In the genomic region with DNA sequence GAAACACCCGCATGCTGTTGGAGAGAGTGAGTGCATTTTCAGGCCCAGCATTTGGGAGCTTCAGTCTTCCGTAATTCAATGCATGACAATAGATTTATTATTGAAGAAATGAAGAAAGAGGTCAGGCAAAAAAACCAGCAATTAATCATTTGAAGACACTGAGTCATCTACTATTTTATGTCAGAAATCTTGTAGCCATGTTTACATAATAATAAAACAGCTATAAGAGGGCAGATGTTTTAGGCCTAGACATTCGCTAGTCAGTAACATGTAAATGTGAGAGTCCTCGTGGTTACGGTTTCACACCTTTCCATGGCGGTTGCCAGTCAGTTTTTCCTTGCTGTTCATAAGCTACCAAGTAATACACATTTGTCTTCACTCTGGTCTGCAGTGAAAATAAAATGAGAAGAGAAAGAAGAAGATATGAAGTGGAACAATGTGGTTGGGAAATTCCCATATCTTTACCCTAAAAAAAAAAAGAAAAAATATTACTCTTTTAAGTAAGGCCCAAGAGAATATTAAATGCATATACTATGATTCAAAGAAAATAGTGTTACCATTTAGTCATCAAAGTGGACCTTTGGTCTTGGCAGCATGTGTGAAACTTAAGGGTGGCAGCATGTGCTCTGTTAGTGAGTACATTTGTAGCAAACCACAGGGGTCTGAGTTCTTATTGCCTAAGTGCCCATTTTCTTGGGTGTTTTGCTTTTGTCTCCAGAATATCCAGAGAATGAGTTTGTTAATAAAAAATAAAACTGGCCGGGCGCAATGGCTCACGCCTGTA, we compare ENCODE assay signal across 8 cellular contexts.
A peak's percentile ranks its signal among the peaks of the same experiment; 100 is the strongest.
DNase-seq lines count a peak whose midpoint lies in the region; ATAC-seq and TF ChIP-seq lines count a peak whose summit lies in the region.

No MANE protein-coding gene starts in this region.

- POLR2A ChIA-PET in OCI-LY7 (lab: Charles Lee) = interaction anchor here (0.6 to 2.5 kb wide), 7 partner anchors 10 to 37 kb away, joined by 3 to 16 read pairs (median 4); no protein-coding TSS in a partner anchor

- DNase-seq in OCI-LY7 (ENCODE audit: low spot score) = no peak
- peak; percentile 61 for DNase-seq in brain pericyte (ENCODE audit: low read depth, low spot score)
- peak; percentile 72 to 75 for DNase-seq in stimulated activated CD4-positive, alpha-beta T cell treated with anti-CD3 and anti-CD28 coated beads, Interleukin-2, amount 100 ng/mL, for 24 hours
- no peak for DNase-seq in COR-L47 (lab: John Stamatoyannopoulos, UW)
- no peak for DNase-seq in psoas muscle
- DNase-seq in dorsolateral prefrontal cortex = no peak

- H3K4me2 ChIP-seq in OCI-LY7 (ENCODE audit: low read length) = peak overlapping the region; percentile 16; the same call in 1 of the 2 replicates

- ATAC-seq in GM18505 (IDR thresholded peaks at IDR 0.05; ENCODE audit: unreplicated experiment) = peak; percentile 74
- peak; percentile 75 for ATAC-seq in HG02571 (IDR thresholded peaks at IDR 0.05; ENCODE audit: unreplicated experiment)
- no peak for ATAC-seq in psoas muscle

- BruUV-seq in OCI-LY7 (replicated peaks; lab: Mats Ljungman, UMichigan) = no TSS peak

- H3K27ac ChIP-seq in OCI-LY7 (ENCODE audit: low read depth, low read length, poor library complexity, severe bottlenecking) = no peak overlapping the region
- no peak overlapping the region for H3K27ac ChIP-seq in psoas muscle
- H3K27ac ChIP-seq in dorsolateral prefrontal cortex = no peak overlapping the region

- H3K36me3 ChIP-seq in OCI-LY7 (ENCODE audit: insufficient read depth, low read length) (no peaks in the 10 kb centered on the region), psoas muscle (ENCODE audit: insufficient read depth in 1 of 2, low read depth in 1 of 2) (no peaks in the 10 kb centered on the region)

- H3K79me2 ChIP-seq in OCI-LY7 (ENCODE audit: insufficient read depth, low read depth, low read length) = no peaks in the 10 kb centered on the region

- H3K27me3 ChIP-seq in psoas muscle (ENCODE audit: insufficient read depth in 3 of 3, low read length in 2 of 3) = no peaks in the 10 kb centered on the region
- no peaks in the 10 kb centered on the region for H3K27me3 ChIP-seq in dorsolateral prefrontal cortex

- CTCF ChIA-PET in OCI-LY7 (lab: Charles Lee; ENCODE audit: unreplicated experiment) = no interaction called here

- no peak for TF ChIP-seq POLR2A in GM18505 (IDR thresholded peaks at IDR 0.05; ENCODE audit: borderline replicate concordance, extremely low read depth, insufficient read depth, insufficient read length)

- no peaks in the 10 kb centered on the region for H3K9me3 ChIP-seq in OCI-LY7 (ENCODE audit: low read length)
- no peaks in the 10 kb centered on the region for H3K9me3 ChIP-seq in psoas muscle

- TF ChIP-seq CTCF in OCI-LY7 (conservative IDR thresholded peaks at IDR 0.05; ENCODE audit: low read length) (no peak), psoas muscle (IDR thresholded peaks at IDR 0.05) (no peak), dorsolateral prefrontal cortex (IDR thresholded peaks at IDR 0.05 in 54 of 56, conservative IDR thresholded peaks at IDR 0.05 in 2 of 56; ENCODE audit: low read depth in 1 of 56, partially characterized antibody in 56 of 56) (no peak)

- H3K9me2 ChIP-seq in OCI-LY7 (ENCODE audit: insufficient read depth, low read length) = no peaks in the 10 kb centered on the region

- no peak overlapping the region for H3K4me3 ChIP-seq in OCI-LY7 (ENCODE audit: low read depth, low read length, poor library complexity, severe bottlenecking)
- H3K4me3 ChIP-seq in psoas muscle = no peak overlapping the region
- H3K4me3 ChIP-seq in dorsolateral prefrontal cortex = no peak overlapping the region

- intact Hi-C loops in OCI-LY7 (cut with micrococcal nuclease; ENCODE audit: unreplicated experiment) = no loop called here
- intact Hi-C loops in psoas muscle (cut with DNase I) = loop anchor here in 1 of 2 donors (10.0 kb wide), 1 partner anchor 387 kb away; no protein-coding TSS in a partner anchor
- intact Hi-C loops in dorsolateral prefrontal cortex (cut with DNase I) = no loop called here

- 87 to 91% (median 90%) methylated on average over 9 of the region's 9 CpGs for WGBS in psoas muscle, 3 donors

- H4K20me1 ChIP-seq in OCI-LY7 (ENCODE audit: insufficient read depth, low read length) = no peaks in the 10 kb centered on the region

- H3K4me1 ChIP-seq in OCI-LY7 (ENCODE audit: insufficient read depth, low read length, poor library complexity, severe bottlenecking) = peaks cover 28% of the 10 kb centered on the region
- peaks cover 51% of the 10 kb centered on the region for H3K4me1 ChIP-seq in psoas muscle

- H2AFZ ChIP-seq in OCI-LY7 (ENCODE audit: low read length) = peak overlapping the region; percentile 46; the same call in 1 of the 2 replicates

Comparison
In these comparisons a context has a peak if more than half of its experiments do, and no peak if none do; other contexts are left out.
1. ATAC-seq: peak in GM18505 (single experiment) and HG02571 (single experiment); none in psoas muscle (0 of 4).
2. DNase-seq: peak in brain pericyte (single experiment) and stimulated activated CD4-positive, alpha-beta T cell treated with anti-CD3 and anti-CD28 coated beads, Interleukin-2, amount 100 ng/mL, for 24 hours (2 of 2); none in OCI-LY7 (single experiment), COR-L47 (single experiment), psoas muscle (0 of 2) and dorsolateral prefrontal cortex (0 of 10).